ENCODE assay signal across 11 cellular contexts in the genomic region with DNA sequence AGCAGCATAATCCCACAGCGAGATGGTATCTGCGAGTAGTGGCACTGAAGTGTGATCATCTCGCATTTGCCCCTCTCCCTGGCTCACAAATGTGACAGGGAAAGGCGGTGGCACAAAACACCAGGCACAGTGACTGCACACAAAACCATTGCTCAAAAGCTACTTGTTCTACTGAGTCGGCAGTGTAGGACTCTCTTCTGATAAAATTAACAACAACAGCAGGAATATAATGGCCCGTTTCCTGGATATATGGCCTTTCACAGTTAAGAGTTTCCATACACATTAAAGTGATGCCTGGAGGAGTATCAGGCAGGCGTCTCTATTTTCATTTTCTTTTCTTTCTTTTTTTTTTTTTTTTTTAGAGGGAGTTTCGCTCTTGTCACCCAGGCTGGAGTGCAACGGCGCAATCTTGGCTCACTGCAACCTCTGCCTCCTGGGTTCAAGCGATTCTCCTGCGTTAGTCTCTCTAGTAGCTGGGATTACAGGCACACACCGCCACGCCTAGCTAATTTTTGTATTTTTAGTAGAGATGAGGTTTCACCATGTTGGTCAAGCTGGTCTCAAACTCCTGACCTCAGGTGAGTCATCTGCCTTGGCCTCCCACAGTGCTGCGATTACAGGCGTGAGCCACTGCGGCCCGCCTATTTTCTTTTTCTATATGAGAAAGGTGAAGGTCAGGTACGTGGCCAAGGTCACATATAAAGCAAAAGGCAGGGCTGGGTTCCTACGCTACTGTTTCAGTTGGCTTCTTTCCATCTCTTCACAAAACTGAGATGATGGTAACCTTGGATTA.
DNase-seq lines count a peak whose midpoint lies in the region; ATAC-seq, FAIRE-seq and TF ChIP-seq lines count a peak whose summit lies in the region.
"Had no signal": no experiment of that assay in that cellular context is flagged by ENCODE, and none has a peak within 500 bp of the region (broad histone marks: within the 10 kb centered on the region; RNA-seq: fewer than 3 reads in every experiment).

No MANE protein-coding gene starts in this region.

- H3K27ac ChIP-seq in A549 = peak overlapping the region; percentile 93 to 95

- H3K9me3 ChIP-seq in A549 = no peaks in the 10 kb centered on the region

- ATAC-seq in A549 (peak in 1 of 2 experiments; percentile 6; a peak in 2 of 6 replicates), GM21423 (IDR thresholded peaks at IDR 0.05; ENCODE audit: unreplicated experiment) (peak; percentile 26), GM18519 (IDR thresholded peaks at IDR 0.05; ENCODE audit: low FRiP score, unreplicated experiment) (no peak), HG03378 (IDR thresholded peaks at IDR 0.05; ENCODE audit: unreplicated experiment) (no peak)

- H3K4me1 ChIP-seq in A549 = peaks cover 90% of the 10 kb centered on the region

- no peak for TF ChIP-seq CTCF in A549 (IDR thresholded peaks at IDR 0.05)

- no peak for TF ChIP-seq POLR2A in A549 (IDR thresholded peaks at IDR 0.05; ENCODE audit: low read length)

- POLR2A ChIA-PET in A549 (lab: Yijun Ruan, JAX) = interaction anchor here (0.9 to 1.2 kb wide), 4 partner anchors 8 to 69 kb away, joined by 3 to 10 read pairs (median 4); partner anchors contain the start of gene MYO1E

- no peak for FAIRE-seq in A549 (lab: Jason Lieb, UNC)

- DNase-seq in A549 (ENCODE audit: low read depth in 1 of 2, low spot score in 1 of 2) (peak in 1 of 2 experiments; percentile 78), NCI-H226 (peak; percentile 38), glomerular visceral epithelial cell (ENCODE audit: extremely low spot score) (peak; percentile 74), DMS53 treated with DMSO at 0.1 percent for 48 hours (lab: John Stamatoyannopoulos, UW; ENCODE audit: unreplicated experiment) (no peak)
- DNase-seq in activated naive CD4-positive, alpha-beta T cell treated with anti-CD3 and anti-CD28 coated beads, Interleukin-2, amount 50 U/mL, for 16 hours = no peak
- DNase-seq: activated CD4-positive, alpha-beta T cell treated with anti-CD3 and anti-CD28 coated beads, Interleukin-2, amount 10 ng/mL, durations not matched to agents 24 days and 14 days; NCI-H187; SIG-M5 had no signal

- TF ChIP-seq RAD21 in A549 (conservative IDR thresholded peaks at IDR 0.05 in 1 of 2, IDR thresholded peaks at IDR 0.05 in 1 of 2) = peak; percentile 15 to 40; a peak in 2 of 5 replicates

- WGBS in A549 (ENCODE audit: missing lambda C conversion rate) = 32% methylated on average over 20 of the region's 20 CpGs

- peak overlapping the region; percentile 83 for H3K4me2 ChIP-seq in A549

- CTCF ChIA-PET in A549 (lab: Yijun Ruan, JAX) = interaction anchor here (0.7 to 2.8 kb wide), 6 partner anchors 9 to 118 kb away, joined by 3 to 14 read pairs (median 5); no protein-coding TSS in a partner anchor

- peak overlapping the region; percentile 9; the same call in 2 of the 3 replicates for H3K4me3 ChIP-seq in A549

- TF ChIP-seq EP300 in A549 (IDR thresholded peaks at IDR 0.05) = peak; percentile 57 to 75; a peak in 2 of 5 replicates

TF ChIP-seq in A549, 52 proteins besides CTCF, POLR2A, EP300 and RAD21 (continues in another document):
- TF ChIP-seq SREBF2 (IDR thresholded peaks at IDR 0.05) = no peak
- TF ChIP-seq HDAC2 (IDR thresholded peaks at IDR 0.05) = no peak
- TF ChIP-seq HMGXB4 (CRISPR knock-in tag; IDR thresholded peaks at IDR 0.05; ENCODE audit: borderline replicate concordance) = no peak
- TF ChIP-seq, protein P1, sequence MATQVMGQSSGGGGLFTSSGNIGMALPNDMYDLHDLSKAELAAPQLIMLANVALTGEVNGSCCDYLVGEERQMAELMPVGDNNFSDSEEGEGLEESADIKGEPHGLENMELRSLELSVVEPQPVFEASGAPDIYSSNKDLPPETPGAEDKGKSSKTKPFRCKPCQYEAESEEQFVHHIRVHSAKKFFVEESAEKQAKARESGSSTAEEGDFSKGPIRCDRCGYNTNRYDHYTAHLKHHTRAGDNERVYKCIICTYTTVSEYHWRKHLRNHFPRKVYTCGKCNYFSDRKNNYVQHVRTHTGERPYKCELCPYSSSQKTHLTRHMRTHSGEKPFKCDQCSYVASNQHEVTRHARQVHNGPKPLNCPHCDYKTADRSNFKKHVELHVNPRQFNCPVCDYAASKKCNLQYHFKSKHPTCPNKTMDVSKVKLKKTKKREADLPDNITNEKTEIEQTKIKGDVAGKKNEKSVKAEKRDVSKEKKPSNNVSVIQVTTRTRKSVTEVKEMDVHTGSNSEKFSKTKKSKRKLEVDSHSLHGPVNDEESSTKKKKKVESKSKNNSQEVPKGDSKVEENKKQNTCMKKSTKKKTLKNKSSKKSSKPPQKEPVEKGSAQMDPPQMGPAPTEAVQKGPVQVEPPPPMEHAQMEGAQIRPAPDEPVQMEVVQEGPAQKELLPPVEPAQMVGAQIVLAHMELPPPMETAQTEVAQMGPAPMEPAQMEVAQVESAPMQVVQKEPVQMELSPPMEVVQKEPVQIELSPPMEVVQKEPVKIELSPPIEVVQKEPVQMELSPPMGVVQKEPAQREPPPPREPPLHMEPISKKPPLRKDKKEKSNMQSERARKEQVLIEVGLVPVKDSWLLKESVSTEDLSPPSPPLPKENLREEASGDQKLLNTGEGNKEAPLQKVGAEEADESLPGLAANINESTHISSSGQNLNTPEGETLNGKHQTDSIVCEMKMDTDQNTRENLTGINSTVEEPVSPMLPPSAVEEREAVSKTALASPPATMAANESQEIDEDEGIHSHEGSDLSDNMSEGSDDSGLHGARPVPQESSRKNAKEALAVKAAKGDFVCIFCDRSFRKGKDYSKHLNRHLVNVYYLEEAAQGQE (IDR thresholded peaks at IDR 0.05) = no peak
- TF ChIP-seq ZFP36 (IDR thresholded peaks at IDR 0.05; ENCODE audit: borderline replicate concordance, partially characterized antibody) = no peak
- TF ChIP-seq BHLHE40 (IDR thresholded peaks at IDR 0.05; ENCODE audit: low read depth, low read length) = 0 out of 2 replicates have a peak, but pooled peaks have one; percentile 24
- no peak for TF ChIP-seq MAFK (IDR thresholded peaks at IDR 0.05; ENCODE audit: partially characterized antibody)
- peak; percentile 77 for TF ChIP-seq MAX (IDR thresholded peaks at IDR 0.05)
- no peak for TF ChIP-seq ZNF302 (CRISPR knock-in tag; IDR thresholded peaks at IDR 0.05)
- no peak for TF ChIP-seq MYC (IDR thresholded peaks at IDR 0.05; ENCODE audit: borderline replicate concordance, low read length)
- no peak for TF ChIP-seq KDM1A (IDR thresholded peaks at IDR 0.05; ENCODE audit: low read depth)
- TF ChIP-seq, protein P2, sequence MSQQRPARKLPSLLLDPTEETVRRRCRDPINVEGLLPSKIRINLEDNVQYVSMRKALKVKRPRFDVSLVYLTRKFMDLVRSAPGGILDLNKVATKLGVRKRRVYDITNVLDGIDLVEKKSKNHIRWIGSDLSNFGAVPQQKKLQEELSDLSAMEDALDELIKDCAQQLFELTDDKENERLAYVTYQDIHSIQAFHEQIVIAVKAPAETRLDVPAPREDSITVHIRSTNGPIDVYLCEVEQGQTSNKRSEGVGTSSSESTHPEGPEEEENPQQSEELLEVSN (IDR thresholded peaks at IDR 0.05; ENCODE audit: borderline replicate concordance, low read depth) = no peak
- TF ChIP-seq ESRRA (IDR thresholded peaks at IDR 0.05; ENCODE audit: borderline replicate concordance, low read length) = peak; percentile 96
- TF ChIP-seq, protein P3, sequence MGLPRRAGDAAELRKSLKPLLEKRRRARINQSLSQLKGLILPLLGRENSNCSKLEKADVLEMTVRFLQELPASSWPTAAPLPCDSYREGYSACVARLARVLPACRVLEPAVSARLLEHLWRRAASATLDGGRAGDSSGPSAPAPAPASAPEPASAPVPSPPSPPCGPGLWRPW (IDR thresholded peaks at IDR 0.05) = no peak
- no peak for TF ChIP-seq NR3C1 (IDR thresholded peaks at IDR 0.05)
- peak; percentile 39 to 63; a peak in 3 of 4 replicates for TF ChIP-seq CEBPB (IDR thresholded peaks at IDR 0.05)
- no peak for TF ChIP-seq PHF8 (IDR thresholded peaks at IDR 0.05; ENCODE audit: borderline replicate concordance, low read depth)
- TF ChIP-seq HOXB5 (CRISPR knock-in tag; IDR thresholded peaks at IDR 0.05) = no peak
- peak; percentile 25; the same call in 2 of the 3 replicates for TF ChIP-seq SMC3 (IDR thresholded peaks at IDR 0.05)
- TF ChIP-seq FOXS1 (CRISPR knock-in tag; IDR thresholded peaks at IDR 0.05) = no peak
- TF ChIP-seq CHD4 (IDR thresholded peaks at IDR 0.05; ENCODE audit: borderline replicate concordance) = no peak
- no peak for TF ChIP-seq ELK1 (IDR thresholded peaks at IDR 0.05; ENCODE audit: low read depth, low read length)
- no peak for TF ChIP-seq RFX5 (IDR thresholded peaks at IDR 0.05)
- TF ChIP-seq EHF (CRISPR knock-in tag; IDR thresholded peaks at IDR 0.05) = no peak

Comparison
In these comparisons a context has a peak if more than half of its experiments do, and no peak if none do; other contexts are left out.
1. DNase-seq: peak in NCI-H226 (single experiment) and glomerular visceral epithelial cell (single experiment); none in DMS53 treated with DMSO at 0.1 percent for 48 hours (single experiment) and activated naive CD4-positive, alpha-beta T cell treated with anti-CD3 and anti-CD28 coated beads, Interleukin-2, amount 50 U/mL, for 16 hours (single experiment).